9 cellular contexts compared by ENCODE assay signal in genomic region chrY:2934048-2934447, GRCh38. TPM values are rescaled to one million over a fixed set of nuclear protein-coding genes. Genes with fewer than 3 reads are reported as not detected.
DNase-seq lines count a peak whose midpoint lies in the region; ATAC-seq and TF ChIP-seq lines count a peak whose summit lies in the region.
"Had no signal": no experiment of that assay in that cellular context is flagged by ENCODE, and none has a peak within 500 bp of the region (broad histone marks: within the 10 kb centered on the region; RNA-seq: fewer than 3 reads in every experiment).

No MANE protein-coding gene starts in this region.

- intact Hi-C loops in OCI-LY7 (cut with micrococcal nuclease; ENCODE audit: unreplicated experiment) = no loop called here

- ATAC-seq in SK-N-SH treated with all-trans-retinoic acid at 6 μM for 48 hours = no peak
- ATAC-seq in GM21717 (IDR thresholded peaks at IDR 0.05; ENCODE audit: unreplicated experiment) = no peak

- H3K4me1 ChIP-seq in OCI-LY7 (ENCODE audit: insufficient read depth, low read length, poor library complexity, severe bottlenecking) = peaks cover 20% of the 10 kb centered on the region

- BruUV-seq in OCI-LY7 (replicated peaks; lab: Mats Ljungman, UMichigan) = TSS peak; percentile 75

- CTCF ChIA-PET in OCI-LY7 (lab: Charles Lee; ENCODE audit: unreplicated experiment) = no interaction called here

- no peak overlapping the region for H2AFZ ChIP-seq in OCI-LY7 (ENCODE audit: low read length)

- H3K27ac ChIP-seq in OCI-LY7 (ENCODE audit: low read depth, low read length, poor library complexity, severe bottlenecking) (peak overlapping the region; percentile 98), epithelial cell of prostate (peak overlapping the region; percentile 96)

- H3K9me3 ChIP-seq in OCI-LY7 (ENCODE audit: low read length) = no peaks in the 10 kb centered on the region

- no peak for DNase-seq in GM12864 (ENCODE audit: low read depth)
- peak; percentile 25 for DNase-seq in OCI-LY7 (ENCODE audit: low spot score)
- no peak for DNase-seq in epithelial cell of prostate (ENCODE audit: low read depth, low spot score)
- peak; percentile 8 for DNase-seq in pons (ENCODE audit: low spot score)
- DNase-seq in NCI-H146 (lab: John Stamatoyannopoulos, UW) = no peak
- DNase-seq: aorta had no signal

- no peaks in the 10 kb centered on the region for H4K20me1 ChIP-seq in OCI-LY7 (ENCODE audit: insufficient read depth, low read length)

- no peaks in the 10 kb centered on the region for H3K9me2 ChIP-seq in OCI-LY7 (ENCODE audit: insufficient read depth, low read length)

- peaks cover 52% of the 10 kb centered on the region for H3K79me2 ChIP-seq in OCI-LY7 (ENCODE audit: insufficient read depth, low read depth, low read length)

- peak overlapping the region; percentile 92 for H3K4me2 ChIP-seq in OCI-LY7 (ENCODE audit: low read length)

- POLR2A ChIA-PET in OCI-LY7 (lab: Charles Lee) = no interaction called here

- TF ChIP-seq CTCF in GM12864 (IDR thresholded peaks at IDR 0.05; ENCODE audit: low read depth, low read length, missing control alignments) = no peak
- no peak for TF ChIP-seq CTCF in OCI-LY7 (conservative IDR thresholded peaks at IDR 0.05; ENCODE audit: low read length)

- peak overlapping the region; percentile 83 for H3K4me3 ChIP-seq in GM12864 (ENCODE audit: low read depth, low read length)
- peak overlapping the region; percentile 94 for H3K4me3 ChIP-seq in OCI-LY7 (ENCODE audit: low read depth, low read length, poor library complexity, severe bottlenecking)

- H3K36me3 ChIP-seq in OCI-LY7 (ENCODE audit: insufficient read depth, low read length) = peaks cover 35% of the 10 kb centered on the region

TF ChIP-seq in SK-N-SH treated with all-trans-retinoic acid at 6 μM for 48 hours, 23 proteins besides CTCF, POLR2A, EP300 and RAD21:
- no peak for TF ChIP-seq RARB (CRISPR knock-in tag; IDR thresholded peaks at IDR 0.05)
- TF ChIP-seq ZNF565 (CRISPR knock-in tag; conservative IDR thresholded peaks at IDR 0.05; ENCODE audit: low read depth) = no peak
- TF ChIP-seq CREB5 (CRISPR knock-in tag; IDR thresholded peaks at IDR 0.05; ENCODE audit: low read depth) = no peak
- no peak for TF ChIP-seq ISL1 (CRISPR knock-in tag; IDR thresholded peaks at IDR 0.05)
- TF ChIP-seq ZC3H10 (CRISPR knock-in tag; IDR thresholded peaks at IDR 0.05) = no peak
- no peak for TF ChIP-seq TOX (CRISPR knock-in tag; IDR thresholded peaks at IDR 0.05; ENCODE audit: borderline replicate concordance)
- TF ChIP-seq SNAI2 (CRISPR knock-in tag; IDR thresholded peaks at IDR 0.05) = no peak
- TF ChIP-seq ZFP30 (CRISPR knock-in tag; IDR thresholded peaks at IDR 0.05) = no peak
- TF ChIP-seq PPARA (CRISPR knock-in tag; IDR thresholded peaks at IDR 0.05; ENCODE audit: borderline replicate concordance) = no peak
- TF ChIP-seq BACH2 (CRISPR knock-in tag; IDR thresholded peaks at IDR 0.05; ENCODE audit: borderline replicate concordance) = no peak
- no peak for TF ChIP-seq CSDC2 (CRISPR knock-in tag; IDR thresholded peaks at IDR 0.05)
- no peak for TF ChIP-seq POU6F1 (CRISPR knock-in tag; IDR thresholded peaks at IDR 0.05; ENCODE audit: borderline replicate concordance, low read depth)
- no peak for TF ChIP-seq GLIS3 (CRISPR knock-in tag; IDR thresholded peaks at IDR 0.05)
- no peak for TF ChIP-seq PATZ1 (CRISPR knock-in tag; IDR thresholded peaks at IDR 0.05; ENCODE audit: borderline replicate concordance)
- TF ChIP-seq ZNF70 (CRISPR knock-in tag; IDR thresholded peaks at IDR 0.05) = no peak
- no peak for TF ChIP-seq TCF4 (CRISPR knock-in tag; IDR thresholded peaks at IDR 0.05; ENCODE audit: borderline replicate concordance)
- TF ChIP-seq ARNTL (CRISPR knock-in tag; IDR thresholded peaks at IDR 0.05; ENCODE audit: borderline replicate concordance, low read depth) = no peak
- no peak for TF ChIP-seq ZNF8 (CRISPR knock-in tag; IDR thresholded peaks at IDR 0.05)

RNA-seq across cellular contexts. Expression of gene ZFY, which starts 1.1 kb away (rescaled TPM):
- 10.7 and 20.5 TPM in 2 replicates for total RNA-seq in OCI-LY7 (2014; rRNA removed; shearing (Covaris generic))
- total RNA-seq in OCI-LY7 (2022) = 16.5 and 22.9 TPM in 2 replicates
- total RNA-seq: aorta, progenitor cell of endocrine pancreas had no signal

Comparison
In these comparisons a context has a peak if more than half of its experiments do, and no peak if none do; other contexts are left out.
1. DNase-seq: peak in OCI-LY7 (single experiment) and pons (single experiment); none in GM12864 (single experiment), epithelial cell of prostate (single experiment) and NCI-H146 (single experiment).